9 cellular contexts compared by ENCODE assay signal in genomic region chr4:48963042-48963679, GRCh38. TPM values are rescaled to one million over a fixed set of nuclear protein-coding genes. Genes with fewer than 3 reads are reported as not detected.
DNase-seq lines count a peak whose midpoint lies in the region; ATAC-seq and TF ChIP-seq lines count a peak whose summit lies in the region.
"Had no signal": no experiment of that assay in that cellular context is flagged by ENCODE, and none has a peak within 500 bp of the region (broad histone marks: within the 10 kb centered on the region; RNA-seq: fewer than 3 reads in every experiment).

No MANE protein-coding gene starts in this region.

- CTCF ChIA-PET in activated naive CD4-positive, alpha-beta T cell treated with anti-CD3 and anti-CD28 coated beads, Interleukin-2, amount 10 ng/mL, durations not matched to agents 7 days and 5 days (lab: Charles Lee), result interaction anchor here (0.6 to 2.6 kb wide), 7 partner anchors 10 to 834 kb away, joined by 3 to 17 read pairs (median 3); partner anchors contain the start of gene OCIAD2

- H3K27ac ChIP-seq in prostate gland, result no peak overlapping the region

- intact Hi-C loops in prostate gland (cut with DNase I), result loop anchor here (2.0 to 5.0 kb wide), 2 partner anchors 384 to 516 kb away; no protein-coding TSS in a partner anchor
- intact Hi-C loops in posterior vena cava (cut with DNase I), result loop anchor here in 1 of 2 donors (5.0 kb wide), 1 partner anchor 386 kb away; no protein-coding TSS in a partner anchor

- no peak for TF ChIP-seq POLR2A in prostate gland (IDR thresholded peaks at IDR 0.05)

- H3K27ac Mint-ChIP-seq in activated naive CD4-positive, alpha-beta T cell treated with anti-CD3 and anti-CD28 coated beads, Interleukin-2, amount 10 ng/mL, durations not matched to agents 7 days and 5 days, result no peak overlapping the region
- H3K27ac Mint-ChIP-seq in glutamatergic neuron (ENCODE audit: unreplicated experiment), result no peak overlapping the region

- no peaks in the 10 kb centered on the region for H3K4me1 Mint-ChIP-seq in activated naive CD4-positive, alpha-beta T cell treated with anti-CD3 and anti-CD28 coated beads, Interleukin-2, amount 10 ng/mL, durations not matched to agents 7 days and 5 days
- no peaks in the 10 kb centered on the region for H3K4me1 Mint-ChIP-seq in glutamatergic neuron (ENCODE audit: low read depth, unreplicated experiment)

- no peaks in the 10 kb centered on the region for H3K27me3 ChIP-seq in prostate gland (replicated peaks; ENCODE audit: insufficient read depth)

- DNase-seq in NCI-H1105 treated with DMSO at 0.1 percent for 48 hours (lab: John Stamatoyannopoulos, UW) (peak; percentile 69), glutamatergic neuron (peak; percentile 72), prostate gland (ENCODE audit: low spot score) (peak; percentile 62), posterior vena cava (ENCODE audit: low spot score) (no peak)
- peak; percentile 84 for DNase-seq in activated naive CD4-positive, alpha-beta T cell treated with anti-CD3 and anti-CD28 coated beads, Interleukin-2, amount 10 ng/mL, durations not matched to agents 7 days and 5 days

- TF ChIP-seq CTCF in GM12874 (IDR thresholded peaks at IDR 0.05; ENCODE audit: insufficient read depth, low read depth, low read length) (peak; percentile 82), glutamatergic neuron (IDR thresholded peaks at IDR 0.05; ENCODE audit: partially characterized antibody, unreplicated experiment) (peak; percentile 89), prostate gland (IDR thresholded peaks at IDR 0.05) (peak; percentile 83 to 93 (median 87))

- H3K9me3 Mint-ChIP-seq in activated naive CD4-positive, alpha-beta T cell treated with anti-CD3 and anti-CD28 coated beads, Interleukin-2, amount 10 ng/mL, durations not matched to agents 7 days and 5 days, result no peaks in the 10 kb centered on the region
- no peaks in the 10 kb centered on the region for H3K9me3 Mint-ChIP-seq in glutamatergic neuron (ENCODE audit: unreplicated experiment)

- no peaks in the 10 kb centered on the region for H3K9me3 ChIP-seq in prostate gland

- peaks cover 3% of the 10 kb centered on the region for H3K27me3 Mint-ChIP-seq in activated naive CD4-positive, alpha-beta T cell treated with anti-CD3 and anti-CD28 coated beads, Interleukin-2, amount 10 ng/mL, durations not matched to agents 7 days and 5 days
- peaks cover 2% of the 10 kb centered on the region for H3K27me3 Mint-ChIP-seq in glutamatergic neuron (ENCODE audit: unreplicated experiment)

- H3K4me3 Mint-ChIP-seq in activated naive CD4-positive, alpha-beta T cell treated with anti-CD3 and anti-CD28 coated beads, Interleukin-2, amount 10 ng/mL, durations not matched to agents 7 days and 5 days, result no peak overlapping the region
- H3K4me3 Mint-ChIP-seq in glutamatergic neuron (ENCODE audit: unreplicated experiment), result no peak overlapping the region

- ATAC-seq in HG02623 (IDR thresholded peaks at IDR 0.05; ENCODE audit: unreplicated experiment) (peak; percentile 77), SK-N-SH treated with all-trans-retinoic acid at 6 μM for 48 hours (peak; percentile 95)

- H3K36me3 ChIP-seq in prostate gland, result no peaks in the 10 kb centered on the region

- no peaks in the 10 kb centered on the region for H3K36me3 Mint-ChIP-seq in activated naive CD4-positive, alpha-beta T cell treated with anti-CD3 and anti-CD28 coated beads, Interleukin-2, amount 10 ng/mL, durations not matched to agents 7 days and 5 days
- H3K36me3 Mint-ChIP-seq in glutamatergic neuron (ENCODE audit: unreplicated experiment), result no peaks in the 10 kb centered on the region

- no peak overlapping the region for H3K4me3 ChIP-seq in prostate gland

- WGBS in prostate gland, result 18% methylated on average over 5 of the region's 5 CpGs

- H3K4me1 ChIP-seq in prostate gland (replicated peaks), result no peaks in the 10 kb centered on the region

TF ChIP-seq in SK-N-SH treated with all-trans-retinoic acid at 6 μM for 48 hours, 23 proteins besides CTCF, POLR2A, EP300 and RAD21:
- TF ChIP-seq TSHZ2 (CRISPR knock-in tag; IDR thresholded peaks at IDR 0.05), result no peak
- TF ChIP-seq TCF4 (CRISPR knock-in tag; IDR thresholded peaks at IDR 0.05; ENCODE audit: borderline replicate concordance), result no peak
- TF ChIP-seq RARB (CRISPR knock-in tag; IDR thresholded peaks at IDR 0.05), result no peak
- no peak for TF ChIP-seq PPARA (CRISPR knock-in tag; IDR thresholded peaks at IDR 0.05; ENCODE audit: borderline replicate concordance)
- TF ChIP-seq ZNF8 (CRISPR knock-in tag; IDR thresholded peaks at IDR 0.05), result no peak
- TF ChIP-seq CREB5 (CRISPR knock-in tag; IDR thresholded peaks at IDR 0.05; ENCODE audit: low read depth), result no peak

RNA-seq across cellular contexts. Expression of gene CWH43, which starts 22.9 kb away (rescaled TPM):
- total RNA-seq in glutamatergic neuron (ENCODE audit: unreplicated experiment) (not detected), prostate gland (100 to 1,000 TPM in 1 of 2 donors, 10 to 100 TPM in 1; 14.8 to 118 TPM), posterior vena cava (not detected)
- total RNA-seq: subcutaneous adipose tissue had no signal

RNA-seq across cellular contexts. Expression of gene OCIAD2, which starts 56.6 kb away (rescaled TPM):
- 66.7 TPM for total RNA-seq in glutamatergic neuron (ENCODE audit: unreplicated experiment)
- total RNA-seq in prostate gland, result 10 to 100 TPM; 12.5 to 55.5 TPM
- total RNA-seq in posterior vena cava, result 1 to 10 TPM; 4.8 to 7.9 TPM

Comparison
In these comparisons a context has a peak if more than half of its experiments do, and no peak if none do; other contexts are left out.
1. RNA of gene CWH43, which starts 22.9 kb away (total RNA-seq): 14.8 to 118 TPM in prostate gland; not detected in glutamatergic neuron (single experiment) and not detected in posterior vena cava; every median in the first group is over 10 times any median in the second.
2. Peak in every context shown above with its lines, with median percentiles within 50 percentile points of each other: CTCF ChIP-seq.